Comparison of ENCODE assay signal across 10 cellular contexts in the genomic region with DNA sequence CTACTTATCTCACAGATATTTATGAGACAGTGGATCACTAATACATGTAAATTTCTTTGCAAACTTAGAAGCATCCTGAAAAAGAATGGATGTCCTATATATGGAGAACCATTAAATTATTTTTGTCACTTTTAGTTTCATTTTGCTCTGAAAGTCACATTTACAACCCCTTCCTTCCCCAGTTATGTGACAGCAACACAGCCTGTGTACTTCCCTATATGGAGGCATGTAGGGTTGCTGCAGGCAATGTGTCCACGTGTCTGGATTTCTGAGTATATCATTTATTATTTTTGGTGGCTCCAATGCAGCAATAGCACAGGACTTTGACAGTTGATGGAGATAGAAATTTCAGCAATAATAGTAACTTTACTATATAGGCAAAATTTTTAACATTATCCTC.
DNase-seq lines count a peak whose midpoint lies in the region; ATAC-seq and TF ChIP-seq lines count a peak whose summit lies in the region.
"Had no signal": no experiment of that assay in that cellular context is flagged by ENCODE, and none has a peak within 500 bp of the region (broad histone marks: within the 10 kb centered on the region; RNA-seq: fewer than 3 reads in every experiment).

No MANE protein-coding gene starts in this region.

- no peak for TF ChIP-seq EP300 in gastroesophageal sphincter (IDR thresholded peaks at IDR 0.05)

- H3K4me2 ChIP-seq in GM23338: no peak overlapping the region

- peaks cover 5% of the 10 kb centered on the region for H3K4me1 Mint-ChIP-seq in central memory CD8-positive, alpha-beta T cell
- H3K4me1 Mint-ChIP-seq in GM23338: peaks cover 16% of the 10 kb centered on the region

- H2AFZ ChIP-seq in GM23338: no peak overlapping the region

- no peak for DNase-seq in central memory CD8-positive, alpha-beta T cell (ENCODE audit: low spot score in 2 of 2)
- DNase-seq in effector CD4-positive, alpha-beta T cell: no peak
- DNase-seq in GM23338 (ENCODE audit: low spot score): no peak
- DNase-seq in NK-92 treated with Interleukin-12 subunit alpha and Interleukin-12 subunit beta, amount 100 ng/mL, for 24 hours (lab: John Stamatoyannopoulos, UW): no peak
- DNase-seq: lower lobe of right lung, NCI-H1694 treated with DMSO at 0.1 percent for 48 hours had no signal

- H3K9me3 ChIP-seq in gastroesophageal sphincter: no peaks in the 10 kb centered on the region
- H3K9me3 ChIP-seq: lower lobe of right lung had no signal

- no peaks in the 10 kb centered on the region for H3F3A ChIP-seq in GM23338 (replicated peaks; ENCODE audit: low read depth)

- peaks cover 2% of the 10 kb centered on the region for H3K36me3 Mint-ChIP-seq in central memory CD8-positive, alpha-beta T cell (ENCODE audit: insufficient read depth)
- H3K36me3 Mint-ChIP-seq in GM23338 (ENCODE audit: low read depth): no peaks in the 10 kb centered on the region

- no peaks in the 10 kb centered on the region for H4K20me1 ChIP-seq in GM23338 (replicated peaks; ENCODE audit: insufficient read depth)

- no peaks in the 10 kb centered on the region for H3K27me3 Mint-ChIP-seq in central memory CD8-positive, alpha-beta T cell
- no peaks in the 10 kb centered on the region for H3K27me3 Mint-ChIP-seq in GM23338 (ENCODE audit: insufficient read depth, low read depth, poor library complexity)

- H3K4me3 ChIP-seq in gastroesophageal sphincter (no peak overlapping the region), GM23338 (no peak overlapping the region)
- H3K4me3 ChIP-seq: lower lobe of right lung had no signal

- no peak overlapping the region for H3K4me3 Mint-ChIP-seq in central memory CD8-positive, alpha-beta T cell
- no peak overlapping the region for H3K4me3 Mint-ChIP-seq in GM23338

- H3K4me1 ChIP-seq in gastroesophageal sphincter (no peaks in the 10 kb centered on the region), GM23338 (ENCODE audit: insufficient read depth) (0 out of 2 replicates have a peak, but pooled peaks cover 3% of the 10 kb centered on the region)
- H3K4me1 ChIP-seq: lower lobe of right lung had no signal

- no peak for TF ChIP-seq POLR2A in gastroesophageal sphincter (IDR thresholded peaks at IDR 0.05)

- WGBS in gastroesophageal sphincter (ENCODE audit: low coverage in 1 of 2), 2 donors: 17 to 80% methylated on average over 1 of the region's 1 CpG

- H3K9me2 ChIP-seq in GM23338 (ENCODE audit: insufficient read depth): no peaks in the 10 kb centered on the region

- H3K9me3 Mint-ChIP-seq in central memory CD8-positive, alpha-beta T cell: no peaks in the 10 kb centered on the region
- no peaks in the 10 kb centered on the region for H3K9me3 Mint-ChIP-seq in GM23338

- H3K36me3 ChIP-seq in gastroesophageal sphincter: no peaks in the 10 kb centered on the region
- no peaks in the 10 kb centered on the region for H3K36me3 ChIP-seq in GM23338 (ENCODE audit: insufficient read depth)
- H3K36me3 ChIP-seq: lower lobe of right lung had no signal

- H3K79me2 ChIP-seq in GM23338 (replicated peaks; ENCODE audit: insufficient read depth): no peaks in the 10 kb centered on the region

- peak overlapping the region; percentile 9 for H3K27ac Mint-ChIP-seq in central memory CD8-positive, alpha-beta T cell (ENCODE audit: low read depth)
- no peak overlapping the region for H3K27ac Mint-ChIP-seq in GM23338

- TF ChIP-seq CTCF in gastroesophageal sphincter (IDR thresholded peaks at IDR 0.05) (no peak), GM23338 (conservative IDR thresholded peaks at IDR 0.05; ENCODE audit: low read depth in 2 of 2) (no peak)

- no peaks in the 10 kb centered on the region for H3K27me3 ChIP-seq in gastroesophageal sphincter
- no peaks in the 10 kb centered on the region for H3K27me3 ChIP-seq in GM23338 (ENCODE audit: insufficient read depth)

- ATAC-seq in GM18498 (IDR thresholded peaks at IDR 0.05; ENCODE audit: unreplicated experiment): peak; percentile 94
- ATAC-seq in GM21423 (IDR thresholded peaks at IDR 0.05; ENCODE audit: unreplicated experiment): peak; percentile 91
- peak; percentile 95 for ATAC-seq in HG03378 (IDR thresholded peaks at IDR 0.05; ENCODE audit: unreplicated experiment)
- peak; percentile 49 for ATAC-seq in central memory CD8-positive, alpha-beta T cell (replicated peaks; ENCODE audit: extremely low read depth, poor library complexity, severe bottlenecking)
- ATAC-seq in gastroesophageal sphincter: no peak
- no peak for ATAC-seq in GM23338

- H3K27ac ChIP-seq in gastroesophageal sphincter (no peak overlapping the region), GM23338 (ENCODE audit: low read depth) (no peak overlapping the region)
- H3K27ac ChIP-seq: lower lobe of right lung had no signal

TF ChIP-seq in GM23338, 12 proteins besides CTCF, POLR2A, EP300 and RAD21:
- TF ChIP-seq EZH2phosphoT487 (IDR thresholded peaks at IDR 0.05; ENCODE audit: unreplicated experiment) (no peak), ZNF331 (CRISPR knock-in tag; IDR thresholded peaks at IDR 0.05; ENCODE audit: low read depth) (no peak), NANOG (IDR thresholded peaks at IDR 0.05; ENCODE audit: borderline replicate concordance) (no peak)

Comparison
In these comparisons a context has a peak if more than half of its experiments do, and no peak if none do; other contexts are left out.
1. ATAC-seq: peak in GM18498 (single experiment), GM21423 (single experiment), HG03378 (single experiment) and central memory CD8-positive, alpha-beta T cell (single experiment); none in gastroesophageal sphincter (single experiment) and GM23338 (single experiment).